Comparison of ENCODE assay signal across 8 cellular contexts in the genomic region with DNA sequence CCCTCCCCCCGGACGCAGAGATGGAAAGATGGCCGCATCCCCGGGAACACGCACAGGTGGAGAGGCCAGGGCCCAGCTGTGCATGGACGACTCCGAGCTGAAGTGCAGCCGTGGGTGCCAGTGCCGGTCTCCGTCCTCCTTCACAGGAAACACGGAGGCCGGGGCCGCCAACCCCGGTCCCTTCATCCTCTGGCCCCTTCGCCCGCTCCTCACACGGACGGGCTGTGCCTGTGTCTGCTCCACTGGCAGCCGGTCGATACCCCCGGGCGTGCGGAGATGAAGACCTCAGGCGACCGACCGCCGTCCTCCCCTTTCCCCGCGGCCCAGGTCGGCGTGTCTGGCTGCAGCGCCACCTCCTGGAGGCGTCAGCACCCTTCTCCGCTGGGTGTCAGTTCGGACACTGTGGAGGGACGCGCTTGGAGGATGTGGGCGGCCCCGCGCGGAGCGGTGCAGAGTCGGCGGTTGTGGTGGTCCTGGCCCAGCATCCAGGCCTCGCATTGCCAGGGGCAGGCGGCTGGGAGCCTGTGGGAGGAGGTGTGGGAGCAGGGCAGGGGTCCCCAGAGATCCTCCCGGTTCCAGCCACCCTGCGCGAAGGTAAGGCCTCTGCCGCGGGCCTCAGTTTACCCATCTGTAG. TPM values are rescaled to one million over a fixed set of nuclear protein-coding genes. Genes with fewer than 3 reads are reported as not detected.
DNase-seq lines count a peak whose midpoint lies in the region; ATAC-seq and TF ChIP-seq lines count a peak whose summit lies in the region.

No MANE protein-coding gene starts in this region.

- peaks cover 41% of the 10 kb centered on the region for H3K27me3 Mint-ChIP-seq in dendritic cell treated with granulocyte-macrophage colony-stimulating factor and Interleukin-4, amounts not matched to agents 40 ng/mL and 50 ng/mL, for 4 days

- H3K27ac Mint-ChIP-seq in dendritic cell treated with granulocyte-macrophage colony-stimulating factor and Interleukin-4, amounts not matched to agents 40 ng/mL and 50 ng/mL, for 4 days: no peak overlapping the region

- H3K9me3 Mint-ChIP-seq in dendritic cell treated with granulocyte-macrophage colony-stimulating factor and Interleukin-4, amounts not matched to agents 40 ng/mL and 50 ng/mL, for 4 days: no peaks in the 10 kb centered on the region

- no peak overlapping the region for H3K27ac ChIP-seq in lower lobe of right lung

- peaks cover 9% of the 10 kb centered on the region for H3K27me3 ChIP-seq in lower lobe of right lung (ENCODE audit: low read depth)

- DNase-seq in GM03348 (ENCODE audit: low spot score): peak; percentile 83
- peak; percentile 31 for DNase-seq in NCI-H2171 (lab: John Stamatoyannopoulos, UW)
- peak; percentile 45 for DNase-seq in activated CD4-positive, alpha-beta T cell treated with anti-CD3 and anti-CD28 coated beads for 1 hour
- DNase-seq in lower lobe of right lung: peak; percentile 81
- peak; percentile 44 for DNase-seq in stimulated activated CD8-positive, alpha-beta memory T cell treated with anti-CD3 and anti-CD28 coated beads, Interleukin-15, amount 100 ng/mL, for 1 hour (ENCODE audit: low read depth)
- no peak for DNase-seq in GM19240 (ENCODE audit: insufficient read length, low spot score)

- intact Hi-C loops in dendritic cell treated with granulocyte-macrophage colony-stimulating factor and Interleukin-4, amounts not matched to agents 40 ng/mL and 50 ng/mL, for 4 days (cut with micrococcal nuclease): loop anchor here (5.0 kb wide), 1 partner anchor 176 kb away; no protein-coding TSS in a partner anchor
- intact Hi-C loops in lower lobe of right lung (cut with DNase I): no loop called here

- peaks cover 7% of the 10 kb centered on the region for H3K4me1 ChIP-seq in lower lobe of right lung

- peak overlapping the region; percentile 44 for H3K4me3 ChIP-seq in lower lobe of right lung

- H3K4me3 Mint-ChIP-seq in dendritic cell treated with granulocyte-macrophage colony-stimulating factor and Interleukin-4, amounts not matched to agents 40 ng/mL and 50 ng/mL, for 4 days: peak overlapping the region; percentile 73

- ATAC-seq in HG02588 (IDR thresholded peaks at IDR 0.05; ENCODE audit: unreplicated experiment) (peak; percentile 74), lower lobe of right lung (peak; percentile 94 to 95)

- H3K9me3 ChIP-seq in lower lobe of right lung: no peaks in the 10 kb centered on the region

- H3K4me1 Mint-ChIP-seq in dendritic cell treated with granulocyte-macrophage colony-stimulating factor and Interleukin-4, amounts not matched to agents 40 ng/mL and 50 ng/mL, for 4 days (ENCODE audit: low read depth): peaks cover 17% of the 10 kb centered on the region

- TF ChIP-seq CTCF in lower lobe of right lung (IDR thresholded peaks at IDR 0.05): peak; percentile 78

- no peaks in the 10 kb centered on the region for H3K36me3 ChIP-seq in lower lobe of right lung

- H3K36me3 Mint-ChIP-seq in dendritic cell treated with granulocyte-macrophage colony-stimulating factor and Interleukin-4, amounts not matched to agents 40 ng/mL and 50 ng/mL, for 4 days (ENCODE audit: low read depth): peaks cover 6% of the 10 kb centered on the region

RNA-seq across cellular contexts. Expression of a gene that starts 9.9 kb away (rescaled TPM):
- total RNA-seq in lower lobe of right lung: 44.8 TPM

RNA-seq across cellular contexts. Expression of a gene that starts 9.9 kb away (rescaled TPM):
- 54.5 TPM for total RNA-seq in lower lobe of right lung

RNA-seq across cellular contexts. Expression of a gene that starts 18.1 kb away (rescaled TPM):
- total RNA-seq in lower lobe of right lung: not detected

RNA-seq across cellular contexts. Expression of a gene that starts 28.6 kb away (rescaled TPM):
- total RNA-seq in lower lobe of right lung: not detected

RNA-seq across cellular contexts. Expression of a gene that starts 39.2 kb away (rescaled TPM):
- total RNA-seq in lower lobe of right lung: 31.0 TPM
